ENCODE assay signal across 2 cellular contexts in the genomic region with DNA sequence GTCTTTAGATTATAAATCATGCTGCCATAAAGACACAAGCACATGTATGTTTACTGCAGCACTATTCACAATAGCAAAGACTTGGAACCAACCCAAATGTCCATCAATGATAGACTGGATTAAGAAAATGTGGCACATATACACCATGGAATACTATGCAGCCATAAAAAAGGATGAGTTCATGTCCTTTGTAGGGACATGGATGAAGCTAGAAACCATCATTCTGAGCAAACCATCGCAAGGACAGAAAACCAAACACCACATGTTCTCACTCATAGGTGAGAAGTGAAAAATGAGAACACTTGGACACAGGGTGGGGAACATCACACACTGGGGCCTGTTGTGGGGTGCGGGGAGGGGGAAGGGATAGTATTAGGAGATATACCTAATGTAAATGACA. TPM values are rescaled to one million over a fixed set of nuclear protein-coding genes. Genes with fewer than 3 reads are reported as not detected.
"Had no signal": no experiment of that assay in that cellular context is flagged by ENCODE, and none has a peak within 500 bp of the region (broad histone marks: within the 10 kb centered on the region; RNA-seq: fewer than 3 reads in every experiment).

No MANE protein-coding gene starts in this region.

RNA-seq across cellular contexts. Expression of gene GJB2, which starts 39.4 kb away (rescaled TPM):
- total RNA-seq: GM23338, HFFc6 had no signal
- polyA plus RNA-seq: GM23338 had no signal
